ENCODE assay signal across 1 cellular context in the genomic region with DNA sequence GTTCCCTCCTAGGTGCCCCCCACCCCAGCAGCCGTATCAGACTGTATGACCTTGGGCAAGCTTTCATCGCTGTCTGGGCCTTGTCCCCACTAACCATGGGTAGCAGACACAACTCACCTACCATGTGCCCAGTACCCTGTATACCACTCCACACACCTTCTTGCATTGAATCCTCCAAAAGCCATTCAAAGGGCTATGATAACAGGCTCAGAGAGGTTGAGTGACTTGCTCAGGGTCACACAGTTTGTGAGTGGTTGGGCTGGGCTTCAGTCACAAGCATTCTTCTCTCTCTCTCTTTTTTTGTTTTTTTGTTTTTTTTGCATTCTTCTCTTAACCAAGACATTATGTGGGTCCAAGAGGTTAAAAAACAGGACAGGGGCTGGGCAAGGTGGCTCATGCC.
TF ChIP-seq lines count a peak whose summit lies in the region.

No MANE protein-coding gene starts in this region.

TF ChIP-seq in GM12878, 131 proteins besides CTCF, POLR2A, EP300 and RAD21:
- no peak for TF ChIP-seq TCF3 (IDR thresholded peaks at IDR 0.05; ENCODE audit: borderline replicate concordance, insufficient read depth, low read depth, low read length)
- TF ChIP-seq MYC (IDR thresholded peaks at IDR 0.05; ENCODE audit: insufficient read depth, insufficient read length, insufficient replicate concordance, low read length, severe bottlenecking) = no peak
- no peak for TF ChIP-seq TCF7 (IDR thresholded peaks at IDR 0.05; ENCODE audit: borderline replicate concordance)
- TF ChIP-seq, protein P1, sequence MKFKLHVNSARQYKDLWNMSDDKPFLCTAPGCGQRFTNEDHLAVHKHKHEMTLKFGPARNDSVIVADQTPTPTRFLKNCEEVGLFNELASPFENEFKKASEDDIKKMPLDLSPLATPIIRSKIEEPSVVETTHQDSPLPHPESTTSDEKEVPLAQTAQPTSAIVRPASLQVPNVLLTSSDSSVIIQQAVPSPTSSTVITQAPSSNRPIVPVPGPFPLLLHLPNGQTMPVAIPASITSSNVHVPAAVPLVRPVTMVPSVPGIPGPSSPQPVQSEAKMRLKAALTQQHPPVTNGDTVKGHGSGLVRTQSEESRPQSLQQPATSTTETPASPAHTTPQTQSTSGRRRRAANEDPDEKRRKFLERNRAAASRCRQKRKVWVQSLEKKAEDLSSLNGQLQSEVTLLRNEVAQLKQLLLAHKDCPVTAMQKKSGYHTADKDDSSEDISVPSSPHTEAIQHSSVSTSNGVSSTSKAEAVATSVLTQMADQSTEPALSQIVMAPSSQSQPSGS (IDR thresholded peaks at IDR 0.05; ENCODE audit: low read length) = no peak
- TF ChIP-seq, protein P2, sequence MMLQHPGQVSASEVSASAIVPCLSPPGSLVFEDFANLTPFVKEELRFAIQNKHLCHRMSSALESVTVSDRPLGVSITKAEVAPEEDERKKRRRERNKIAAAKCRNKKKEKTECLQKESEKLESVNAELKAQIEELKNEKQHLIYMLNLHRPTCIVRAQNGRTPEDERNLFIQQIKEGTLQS (IDR thresholded peaks at IDR 0.05; ENCODE audit: borderline replicate concordance, extremely low read depth, low read depth, low read length) = no peak
